19 cellular contexts compared by ENCODE assay signal in genomic region chr13:77230560-77230959, GRCh38.
DNase-seq lines count a peak whose midpoint lies in the region; ATAC-seq lines count a peak whose summit lies in the region.
"Had no signal": no experiment of that assay in that cellular context is flagged by ENCODE, and none has a peak within 500 bp of the region (broad histone marks: within the 10 kb centered on the region; RNA-seq: fewer than 3 reads in every experiment).

No MANE protein-coding gene starts in this region.

- H3K4me1 ChIP-seq in CD4-positive, alpha-beta memory T cell (ENCODE audit: insufficient read depth, low read length): peaks cover 11% of the 10 kb centered on the region
- peaks cover 2% of the 10 kb centered on the region for H3K4me1 ChIP-seq in mesendoderm (ENCODE audit: control insufficient read depth, low read depth, low read length)
- H3K4me1 ChIP-seq: A549 had no signal

- POLR2A ChIA-PET in CD4-positive, alpha-beta memory T cell (lab: Charles Lee; ENCODE audit: partially characterized antibody): interaction anchor here (0.9 kb wide), 1 partner anchor 96 kb away, joined by 3 read pairs; no protein-coding TSS in a partner anchor

- H3K9ac ChIP-seq in mesendoderm (ENCODE audit: low read length): no peak overlapping the region
- H3K9ac ChIP-seq: KMS-11 had no signal

- no peak overlapping the region for H2BK15ac ChIP-seq in mesendoderm (replicated peaks; ENCODE audit: low read depth)

- peak overlapping the region in 1 of 8 donors; percentile 51 for H3K4me3 Mint-ChIP-seq in CD4-positive, alpha-beta memory T cell
- no peak overlapping the region for H3K4me3 Mint-ChIP-seq in activated T-cell treated with anti-CD3 and anti-CD28 coated beads, Interleukin-2, amount 50 U/mL, for 24 hours
- H3K4me3 Mint-ChIP-seq: CD14-positive monocyte had no signal

- no peaks in the 10 kb centered on the region for H3K79me1 ChIP-seq in mesendoderm (ENCODE audit: low read length)

- H3K9me3 ChIP-seq in CD4-positive, alpha-beta memory T cell (ENCODE audit: control insufficient read depth in 1 of 2, low read length in 2 of 2): no peaks in the 10 kb centered on the region
- H3K9me3 ChIP-seq: A549 had no signal

- H3K27ac ChIP-seq in CD4-positive, alpha-beta memory T cell (ENCODE audit: low read depth, low read length): no peak overlapping the region
- H3K27ac ChIP-seq in mesendoderm (ENCODE audit: low read depth, low read length): no peak overlapping the region
- H3K27ac ChIP-seq: A549, KMS-11, PC-9 had no signal

- DNase-seq in activated CD4-positive, alpha-beta T cell treated with anti-CD3 and anti-CD28 coated beads for 4 hours: peak; percentile 8 to 18
- no peak for DNase-seq in activated CD4-positive, alpha-beta T cell treated with anti-CD3 and anti-CD28 coated beads, Interleukin-2, amount 50 U/mL, for 1 hour
- peak in 1 of 5 donors; percentile 31 for DNase-seq in CD4-positive, alpha-beta memory T cell
- DNase-seq in activated T-cell treated with anti-CD3 and anti-CD28 coated beads, Interleukin-2, amount 50 U/mL, for 24 hours: no peak
- DNase-seq in mesendoderm (peak; percentile 5), NCI-H2171 (lab: John Stamatoyannopoulos, UW) (no peak)
- DNase-seq: Calu3, DMS79, GOT3, NCI-H1092, NCI-H1694, NCI-H2107, NCI-H446, PC-9 had no signal

- H3K18ac ChIP-seq in mesendoderm (ENCODE audit: low read length): no peak overlapping the region

- no peak overlapping the region for H4K8ac ChIP-seq in mesendoderm (ENCODE audit: low read depth, low read length)

- ATAC-seq in GM21367 (IDR thresholded peaks at IDR 0.05; ENCODE audit: unreplicated experiment): no peak
- ATAC-seq: A549, HepG2 had no signal

- H3K36me3 ChIP-seq in CD4-positive, alpha-beta memory T cell (ENCODE audit: insufficient read depth, low read length): peaks cover 5% of the 10 kb centered on the region
- H3K36me3 ChIP-seq in mesendoderm (ENCODE audit: control insufficient read depth, insufficient read depth, low read length): no peaks in the 10 kb centered on the region

- H3K27ac Mint-ChIP-seq in CD4-positive, alpha-beta memory T cell: peak overlapping the region in 5 of 7 donors; percentile 13 to 79 (median 42)
- peak overlapping the region; percentile 63 for H3K27ac Mint-ChIP-seq in activated T-cell treated with anti-CD3 and anti-CD28 coated beads, Interleukin-2, amount 50 U/mL, for 24 hours

- no peaks in the 10 kb centered on the region for H3K27me3 ChIP-seq in CD4-positive, alpha-beta memory T cell (ENCODE audit: insufficient read depth, low read length)
- H3K27me3 ChIP-seq in mesendoderm (ENCODE audit: insufficient read depth, low read length, poor library complexity): no peaks in the 10 kb centered on the region

- WGBS in mesendoderm (ENCODE audit: extremely low coverage, insufficient coverage, low lambda C conversion rate): no CpG with 5 or more reads among the region's 5 CpGs

- peaks cover 36 to 37% of the 10 kb centered on the region in 2 donors for H3K36me3 Mint-ChIP-seq in CD4-positive, alpha-beta memory T cell
- H3K36me3 Mint-ChIP-seq in activated T-cell treated with anti-CD3 and anti-CD28 coated beads, Interleukin-2, amount 50 U/mL, for 24 hours (ENCODE audit: low read depth): peaks cover 60% of the 10 kb centered on the region

- intact Hi-C loops in CD4-positive, alpha-beta memory T cell (cut with micrococcal nuclease): loop anchor here (5.0 kb wide), 1 partner anchor 37 kb away; no protein-coding TSS in a partner anchor

- no peak overlapping the region for H3K56ac ChIP-seq in mesendoderm (ENCODE audit: low read length)

- H3K23ac ChIP-seq in mesendoderm (ENCODE audit: low read length): no peak overlapping the region

- H3K9me3 Mint-ChIP-seq in CD4-positive, alpha-beta memory T cell: no peaks in the 10 kb centered on the region
- no peaks in the 10 kb centered on the region for H3K9me3 Mint-ChIP-seq in activated T-cell treated with anti-CD3 and anti-CD28 coated beads, Interleukin-2, amount 50 U/mL, for 24 hours
- H3K9me3 Mint-ChIP-seq: CD14-positive monocyte had no signal

- no peaks in the 10 kb centered on the region for H3K79me2 ChIP-seq in mesendoderm (ENCODE audit: control insufficient read depth, insufficient read depth, low read length)

- H3K4ac ChIP-seq in mesendoderm (ENCODE audit: low read depth, low read length): no peak overlapping the region

- H3K4me3 ChIP-seq in CD4-positive, alpha-beta memory T cell (ENCODE audit: low read length in 2 of 2): no peak overlapping the region
- H3K4me3 ChIP-seq in mesendoderm (ENCODE audit: low read length): no peak overlapping the region
- H3K4me3 ChIP-seq: A549, PC-9 had no signal

- no peak overlapping the region for H3K4me2 ChIP-seq in mesendoderm (ENCODE audit: low read length)
- H3K4me2 ChIP-seq: A549, KMS-11, PC-9 had no signal

- no peak overlapping the region for H4K5ac ChIP-seq in mesendoderm (ENCODE audit: low read length)

- no peak overlapping the region for H2AK5ac ChIP-seq in mesendoderm (ENCODE audit: low read length)

- no peaks in the 10 kb centered on the region for H3K27me3 Mint-ChIP-seq in CD4-positive, alpha-beta memory T cell
- no peaks in the 10 kb centered on the region for H3K27me3 Mint-ChIP-seq in activated T-cell treated with anti-CD3 and anti-CD28 coated beads, Interleukin-2, amount 50 U/mL, for 24 hours

- CTCF ChIA-PET in CD4-positive, alpha-beta memory T cell (lab: Charles Lee; ENCODE audit: partially characterized antibody): interaction anchor here (0.5 kb wide), 1 partner anchor 249 kb away, joined by 3 read pairs; no protein-coding TSS in a partner anchor

- H3K4me1 Mint-ChIP-seq in CD4-positive, alpha-beta memory T cell: peaks cover 8 to 17% (median 15%) of the 10 kb centered on the region in 4 donors
- H3K4me1 Mint-ChIP-seq in activated T-cell treated with anti-CD3 and anti-CD28 coated beads, Interleukin-2, amount 50 U/mL, for 24 hours (ENCODE audit: low read depth): peaks cover 26% of the 10 kb centered on the region
- H3K4me1 Mint-ChIP-seq: CD14-positive monocyte had no signal

- no peak overlapping the region for H2BK5ac ChIP-seq in mesendoderm (ENCODE audit: low read length)

- no peak overlapping the region for H2BK120ac ChIP-seq in mesendoderm (ENCODE audit: low read depth, low read length)

Comparison
In these comparisons a context has a peak if more than half of its experiments do, and no peak if none do; other contexts are left out.
1. DNase-seq: peak in activated CD4-positive, alpha-beta T cell treated with anti-CD3 and anti-CD28 coated beads for 4 hours (2 of 2) and mesendoderm (single experiment); none in activated CD4-positive, alpha-beta T cell treated with anti-CD3 and anti-CD28 coated beads, Interleukin-2, amount 50 U/mL, for 1 hour (single experiment), activated T-cell treated with anti-CD3 and anti-CD28 coated beads, Interleukin-2, amount 50 U/mL, for 24 hours (single experiment) and NCI-H2171 (single experiment).